In the genomic region with DNA sequence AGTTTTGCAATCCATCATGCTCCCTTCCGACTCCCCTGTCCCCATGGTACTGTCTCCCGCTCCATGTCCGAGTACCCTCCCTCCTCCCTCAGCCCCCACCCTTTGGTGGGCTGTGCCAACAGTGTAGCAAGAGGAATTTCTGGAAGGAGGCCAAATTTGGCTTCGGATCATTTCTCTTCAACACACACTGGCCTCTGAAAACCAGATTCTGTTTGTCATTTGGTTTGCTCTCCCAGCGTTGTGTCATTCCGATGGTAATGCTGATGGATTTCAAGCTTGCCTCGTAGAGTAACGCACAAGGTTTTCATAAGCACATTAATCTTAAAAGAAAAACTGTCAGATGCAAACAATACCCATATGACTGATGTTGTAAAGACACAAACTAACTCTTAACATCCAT, we compare ENCODE assay signal across 1 cellular context.
TF ChIP-seq lines count a peak whose summit lies in the region.

No MANE protein-coding gene starts in this region.

TF ChIP-seq in HEK293, 187 proteins besides CTCF, POLR2A, EP300 and RAD21 (continued from another document and continues in another):
- TF ChIP-seq ZNF692 (tag by site-specific recombination; IDR thresholded peaks at IDR 0.05) (no peak), ZNF280D (tag by site-specific recombination; IDR thresholded peaks at IDR 0.05) (no peak), ZNF2 (tag by site-specific recombination; IDR thresholded peaks at IDR 0.05) (no peak), ZNF558 (tag by site-specific recombination; IDR thresholded peaks at IDR 0.05) (no peak), ZBTB17 (tag by site-specific recombination; IDR thresholded peaks at IDR 0.05) (peak; percentile 55), ZNF747 (tag by site-specific recombination; IDR thresholded peaks at IDR 0.05) (no peak), SCRT2 (tag by site-specific recombination; IDR thresholded peaks at IDR 0.05) (no peak), ZNF510 (tag by site-specific recombination; IDR thresholded peaks at IDR 0.05; ENCODE audit: insufficient replicate concordance) (no peak), ZNF248 (tag by site-specific recombination; IDR thresholded peaks at IDR 0.05) (no peak), ZNF501 (tag by site-specific recombination; IDR thresholded peaks at IDR 0.05) (no peak), ZNF202 (tag by site-specific recombination; IDR thresholded peaks at IDR 0.05; ENCODE audit: borderline replicate concordance) (no peak), ZNF157 (tag by site-specific recombination; IDR thresholded peaks at IDR 0.05) (no peak), SCRT1 (tag by site-specific recombination; IDR thresholded peaks at IDR 0.05; ENCODE audit: borderline replicate concordance) (no peak), PRDM6 (tag by site-specific recombination; IDR thresholded peaks at IDR 0.05) (peak; percentile 85), ZNF37A (tag by site-specific recombination; IDR thresholded peaks at IDR 0.05) (no peak), ZNF16 (tag by site-specific recombination; IDR thresholded peaks at IDR 0.05; ENCODE audit: low read depth) (no peak), PBX3 (CRISPR knock-in tag; IDR thresholded peaks at IDR 0.05) (no peak), BCL11B (tag by site-specific recombination; IDR thresholded peaks at IDR 0.05; ENCODE audit: low read depth) (no peak), MZF1 (tag by site-specific recombination; IDR thresholded peaks at IDR 0.05; ENCODE audit: borderline replicate concordance) (no peak), ZNF221 (tag by site-specific recombination; IDR thresholded peaks at IDR 0.05; ENCODE audit: borderline replicate concordance) (no peak), ZNF132 (tag by site-specific recombination; IDR thresholded peaks at IDR 0.05; ENCODE audit: borderline replicate concordance) (no peak), ZNF585B (tag by site-specific recombination; IDR thresholded peaks at IDR 0.05) (no peak), TRIM28 (IDR thresholded peaks at IDR 0.05; ENCODE audit: borderline replicate concordance, low read length) (peak; percentile 42; the same call in 1 of the 2 replicates), BCL11A (tag by site-specific recombination; IDR thresholded peaks at IDR 0.05; ENCODE audit: low read depth) (no peak), ZNF138 (tag by site-specific recombination; IDR thresholded peaks at IDR 0.05; ENCODE audit: borderline replicate concordance) (no peak), ZSCAN18 (tag by site-specific recombination; IDR thresholded peaks at IDR 0.05) (no peak), PRDM2 (tag by site-specific recombination; IDR thresholded peaks at IDR 0.05; ENCODE audit: borderline replicate concordance) (no peak), ZXDB (tag by site-specific recombination; IDR thresholded peaks at IDR 0.05) (no peak), ZNF211 (tag by site-specific recombination; IDR thresholded peaks at IDR 0.05; ENCODE audit: low read depth) (no peak), GLIS1 (tag by site-specific recombination; IDR thresholded peaks at IDR 0.05) (peak; percentile 20; the same call in 1 of the 2 replicates), SALL2 (tag by site-specific recombination; IDR thresholded peaks at IDR 0.05; ENCODE audit: borderline replicate concordance) (no peak), ZNF621 (tag by site-specific recombination; IDR thresholded peaks at IDR 0.05) (no peak), ZFP69B (tag by site-specific recombination; IDR thresholded peaks at IDR 0.05) (no peak), ZNF366 (tag by site-specific recombination; conservative IDR thresholded peaks at IDR 0.05) (peak; percentile 49; the same call in 1 of the 2 replicates), ZNF146 (tag by site-specific recombination; IDR thresholded peaks at IDR 0.05) (no peak), HOXA7 (CRISPR knock-in tag; IDR thresholded peaks at IDR 0.05; ENCODE audit: borderline replicate concordance) (no peak), ZFP37 (tag by site-specific recombination; IDR thresholded peaks at IDR 0.05) (no peak), ZBTB7A (tag by site-specific recombination; IDR thresholded peaks at IDR 0.05; ENCODE audit: low read depth) (no peak)
- TF ChIP-seq, protein P1, sequence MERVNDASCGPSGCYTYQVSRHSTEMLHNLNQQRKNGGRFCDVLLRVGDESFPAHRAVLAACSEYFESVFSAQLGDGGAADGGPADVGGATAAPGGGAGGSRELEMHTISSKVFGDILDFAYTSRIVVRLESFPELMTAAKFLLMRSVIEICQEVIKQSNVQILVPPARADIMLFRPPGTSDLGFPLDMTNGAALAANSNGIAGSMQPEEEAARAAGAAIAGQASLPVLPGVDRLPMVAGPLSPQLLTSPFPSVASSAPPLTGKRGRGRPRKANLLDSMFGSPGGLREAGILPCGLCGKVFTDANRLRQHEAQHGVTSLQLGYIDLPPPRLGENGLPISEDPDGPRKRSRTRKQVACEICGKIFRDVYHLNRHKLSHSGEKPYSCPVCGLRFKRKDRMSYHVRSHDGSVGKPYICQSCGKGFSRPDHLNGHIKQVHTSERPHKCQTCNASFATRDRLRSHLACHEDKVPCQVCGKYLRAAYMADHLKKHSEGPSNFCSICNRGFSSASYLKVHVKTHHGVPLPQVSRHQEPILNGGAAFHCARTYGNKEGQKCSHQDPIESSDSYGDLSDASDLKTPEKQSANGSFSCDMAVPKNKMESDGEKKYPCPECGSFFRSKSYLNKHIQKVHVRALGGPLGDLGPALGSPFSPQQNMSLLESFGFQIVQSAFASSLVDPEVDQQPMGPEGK (tag by site-specific recombination; IDR thresholded peaks at IDR 0.05) = no peak
- TF ChIP-seq, protein P2, sequence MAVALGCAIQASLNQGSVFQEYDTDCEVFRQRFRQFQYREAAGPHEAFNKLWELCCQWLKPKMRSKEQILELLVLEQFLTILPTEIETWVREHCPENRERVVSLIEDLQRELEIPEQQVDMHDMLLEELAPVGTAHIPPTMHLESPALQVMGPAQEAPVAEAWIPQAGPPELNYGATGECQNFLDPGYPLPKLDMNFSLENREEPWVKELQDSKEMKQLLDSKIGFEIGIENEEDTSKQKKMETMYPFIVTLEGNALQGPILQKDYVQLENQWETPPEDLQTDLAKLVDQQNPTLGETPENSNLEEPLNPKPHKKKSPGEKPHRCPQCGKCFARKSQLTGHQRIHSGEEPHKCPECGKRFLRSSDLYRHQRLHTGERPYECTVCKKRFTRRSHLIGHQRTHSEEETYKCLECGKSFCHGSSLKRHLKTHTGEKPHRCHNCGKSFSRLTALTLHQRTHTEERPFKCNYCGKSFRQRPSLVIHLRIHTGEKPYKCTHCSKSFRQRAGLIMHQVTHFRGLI (tag by site-specific recombination; IDR thresholded peaks at IDR 0.05) = no peak
- TF ChIP-seq, protein P3, sequence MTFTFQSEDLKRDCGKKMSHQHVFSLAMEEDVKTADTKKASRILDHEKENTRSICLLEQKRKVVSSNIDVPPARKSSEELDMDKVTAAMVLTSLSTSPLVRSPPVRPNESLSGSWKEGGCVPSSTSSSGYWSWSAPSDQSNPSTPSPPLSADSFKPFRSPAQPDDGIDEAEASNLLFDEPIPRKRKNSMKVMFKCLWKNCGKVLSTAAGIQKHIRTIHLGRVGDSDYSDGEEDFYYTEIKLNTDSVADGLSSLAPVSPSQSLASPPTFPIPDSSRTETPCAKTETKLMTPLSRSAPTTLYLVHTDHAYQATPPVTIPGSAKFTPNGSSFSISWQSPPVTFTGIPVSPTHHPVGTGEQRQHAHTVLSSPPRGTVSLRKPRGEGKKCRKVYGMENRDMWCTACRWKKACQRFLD (tag by site-specific recombination; IDR thresholded peaks at IDR 0.05) = no peak
